ENCODE assay signal across 14 cellular contexts in genomic region chr1:55867444-55867843, GRCh38.
DNase-seq lines count a peak whose midpoint lies in the region; ATAC-seq and TF ChIP-seq lines count a peak whose summit lies in the region.
"Had no signal": no experiment of that assay in that cellular context is flagged by ENCODE, and none has a peak within 500 bp of the region (broad histone marks: within the 10 kb centered on the region; RNA-seq: fewer than 3 reads in every experiment).

No MANE protein-coding gene starts in this region.

- peaks cover 0 to 2% (median 0%) of the 10 kb centered on the region in 5 donors for H3K9me3 Mint-ChIP-seq in CD8-positive, alpha-beta memory T cell
- no peaks in the 10 kb centered on the region for H3K9me3 Mint-ChIP-seq in activated CD4-positive, alpha-beta memory T cell treated with anti-CD3 and anti-CD28 coated beads for 36 hours
- H3K9me3 Mint-ChIP-seq: CD4-positive, alpha-beta T cell; GM23338 had no signal

- 76% methylated on average over 3 of the region's 3 CpGs for WGBS in hepatocyte (ENCODE audit: low lambda C conversion rate, missing lambda C conversion rate)
- no CpG with 5 or more reads among the region's 3 CpGs for WGBS in trophoblast cell (ENCODE audit: extremely low coverage, insufficient coverage, insufficient read length)
- WGBS in transverse colon (ENCODE audit: low coverage in 1 of 2), 2 donors, result 70 to 89% methylated on average over 2 to 3 of the region's 3 CpGs
- 81 to 90% methylated on average over 3 of the region's 3 CpGs for WGBS in tibial nerve, 2 donors

- peak overlapping the region; percentile 24; the same call in 1 of the 2 replicates for H3K27ac ChIP-seq in ACC112 (ENCODE audit: low read depth, low read length)
- H3K27ac ChIP-seq in PC-3 (ENCODE audit: low read length), result peak overlapping the region; percentile 25
- H3K27ac ChIP-seq in hepatocyte, result peak overlapping the region; percentile 7
- H3K27ac ChIP-seq in trophoblast cell (ENCODE audit: low read depth, low read length), result peak overlapping the region; percentile 61
- H3K27ac ChIP-seq in CD8-positive, alpha-beta memory T cell (ENCODE audit: low read depth, low read length), result no peak overlapping the region
- no peak overlapping the region for H3K27ac ChIP-seq in transverse colon
- no peak overlapping the region for H3K27ac ChIP-seq in tibial nerve
- H3K27ac ChIP-seq: C4-2B had no signal

- no peak overlapping the region for H3K14ac ChIP-seq in trophoblast cell (ENCODE audit: low read length)

- no peak overlapping the region for H3K27ac Mint-ChIP-seq in CD8-positive, alpha-beta memory T cell
- no peak overlapping the region for H3K27ac Mint-ChIP-seq in activated CD4-positive, alpha-beta memory T cell treated with anti-CD3 and anti-CD28 coated beads for 36 hours
- H3K27ac Mint-ChIP-seq: CD4-positive, alpha-beta T cell; GM23338 had no signal

- H3K4ac ChIP-seq in trophoblast cell (ENCODE audit: low read depth, low read length), result no peak overlapping the region

- H3K9ac ChIP-seq in PC-3 (ENCODE audit: low read length), result no peak overlapping the region
- no peak overlapping the region for H3K9ac ChIP-seq in trophoblast cell (ENCODE audit: low read length)

- no peaks in the 10 kb centered on the region for H3K27me3 Mint-ChIP-seq in CD8-positive, alpha-beta memory T cell
- H3K27me3 Mint-ChIP-seq in activated CD4-positive, alpha-beta memory T cell treated with anti-CD3 and anti-CD28 coated beads for 36 hours, result peaks cover 2% of the 10 kb centered on the region
- H3K27me3 Mint-ChIP-seq: CD4-positive, alpha-beta T cell had no signal

- no TSS peak for BruUV-seq in PC-3 (replicated peaks; lab: Mats Ljungman, UMichigan)

- H3K9me2 ChIP-seq in PC-3 (replicated peaks; ENCODE audit: low read length), result no peaks in the 10 kb centered on the region
- H3K9me2 ChIP-seq in hepatocyte (replicated peaks; ENCODE audit: insufficient read depth), result no peaks in the 10 kb centered on the region

- H3K27me3 ChIP-seq in ACC112 (ENCODE audit: insufficient read depth, low read length) (no peaks in the 10 kb centered on the region), PC-3 (ENCODE audit: low read length) (no peaks in the 10 kb centered on the region), hepatocyte (no peaks in the 10 kb centered on the region), trophoblast cell (ENCODE audit: insufficient read depth, low read length) (no peaks in the 10 kb centered on the region), transverse colon (no peaks in the 10 kb centered on the region), tibial nerve (no peaks in the 10 kb centered on the region)
- H3K27me3 ChIP-seq in CD8-positive, alpha-beta memory T cell (ENCODE audit: insufficient read depth, low read length, poor library complexity, severe bottlenecking), result no peaks in the 10 kb centered on the region

- H3K36me3 ChIP-seq in ACC112 (ENCODE audit: insufficient read depth, low read length) (no peaks in the 10 kb centered on the region), PC-3 (ENCODE audit: low read depth, low read length) (no peaks in the 10 kb centered on the region), hepatocyte (replicated peaks; ENCODE audit: insufficient read depth, low read depth) (no peaks in the 10 kb centered on the region), trophoblast cell (ENCODE audit: control insufficient read depth in 1 of 2, insufficient read depth in 2 of 2, low read length in 2 of 2) (no peaks in the 10 kb centered on the region), transverse colon (no peaks in the 10 kb centered on the region), tibial nerve (no peaks in the 10 kb centered on the region)
- no peaks in the 10 kb centered on the region for H3K36me3 ChIP-seq in CD8-positive, alpha-beta memory T cell (ENCODE audit: insufficient read depth, low read length)

- H3K4me2 ChIP-seq in PC-3 (ENCODE audit: low read length), result peak overlapping the region; percentile 11; the same call in 1 of the 2 replicates
- no peak overlapping the region for H3K4me2 ChIP-seq in hepatocyte
- no peak overlapping the region for H3K4me2 ChIP-seq in trophoblast cell (ENCODE audit: low read length)
- H3K4me2 ChIP-seq: GM23338 had no signal

- H2AK5ac ChIP-seq in trophoblast cell (ENCODE audit: low read length), result no peak overlapping the region

- H2AFZ ChIP-seq in ACC112 (ENCODE audit: low read length, unreplicated experiment), result no peak overlapping the region
- no peak overlapping the region for H2AFZ ChIP-seq in PC-3 (ENCODE audit: low read length)
- no peak overlapping the region for H2AFZ ChIP-seq in hepatocyte
- no peak overlapping the region for H2AFZ ChIP-seq in trophoblast cell (ENCODE audit: insufficient read depth, low read length, poor library complexity)
- H2AFZ ChIP-seq: GM23338 had no signal

- no peak overlapping the region for H4K12ac ChIP-seq in trophoblast cell (ENCODE audit: low read depth, low read length)

- ATAC-seq in PC-3, result peak; percentile 25
- ATAC-seq: GM23338 had no signal

- no peak overlapping the region for H4K8ac ChIP-seq in trophoblast cell (ENCODE audit: low read depth, low read length)

- H3K4me1 ChIP-seq in ACC112 (ENCODE audit: control insufficient read depth, insufficient read depth, low read length, unreplicated experiment), result peaks cover 29% of the 10 kb centered on the region
- H3K4me1 ChIP-seq in PC-3 (ENCODE audit: insufficient read depth, low read length), result peaks cover 23% of the 10 kb centered on the region
- H3K4me1 ChIP-seq in hepatocyte (ENCODE audit: insufficient read depth), result peaks cover 8% of the 10 kb centered on the region
- peaks cover 0 to 8% of the 10 kb centered on the region in 2 experiments for H3K4me1 ChIP-seq in trophoblast cell (ENCODE audit: control insufficient read depth in 1 of 2, insufficient read depth in 2 of 2, low read length in 2 of 2)
- H3K4me1 ChIP-seq in CD8-positive, alpha-beta memory T cell (ENCODE audit: insufficient read depth, low read length), result no peaks in the 10 kb centered on the region
- no peaks in the 10 kb centered on the region for H3K4me1 ChIP-seq in transverse colon
- peaks cover 0 to 6% (median 0%) of the 10 kb centered on the region in 4 donors for H3K4me1 ChIP-seq in tibial nerve

- no peak overlapping the region for H3K4me3 ChIP-seq in ACC112 (ENCODE audit: low read depth, low read length)
- H3K4me3 ChIP-seq in PC-3 (ENCODE audit: low read length), result no peak overlapping the region
- H3K4me3 ChIP-seq in hepatocyte, result no peak overlapping the region
- H3K4me3 ChIP-seq in trophoblast cell (ENCODE audit: low read depth, low read length), result no peak overlapping the region
- no peak overlapping the region for H3K4me3 ChIP-seq in CD8-positive, alpha-beta memory T cell (ENCODE audit: low read length)
- no peak overlapping the region for H3K4me3 ChIP-seq in transverse colon
- no peak overlapping the region for H3K4me3 ChIP-seq in tibial nerve
- H3K4me3 ChIP-seq: GM23338 had no signal

- DNase-seq in PC-3, result peak; percentile 33
- DNase-seq in hepatocyte (ENCODE audit: low spot score), result no peak
- no peak for DNase-seq in trophoblast cell
- DNase-seq in CD8-positive, alpha-beta memory T cell, result no peak
- no peak for DNase-seq in transverse colon
- DNase-seq in tibial nerve (ENCODE audit: low spot score in 2 of 2), result no peak
- DNase-seq in activated CD4-positive, alpha-beta memory T cell treated with anti-CD3 and anti-CD28 coated beads for 36 hours, result no peak
- DNase-seq: ACHN; AML-193; CD4-positive, alpha-beta T cell; GDM1 had no signal

- TF ChIP-seq POLR2A in transverse colon (IDR thresholded peaks at IDR 0.05) (no peak), tibial nerve (IDR thresholded peaks at IDR 0.05) (no peak)

- peaks cover 19% of the 10 kb centered on the region for H3K79me1 ChIP-seq in trophoblast cell (ENCODE audit: low read length)

- no peak overlapping the region for H3K4me3 Mint-ChIP-seq in CD8-positive, alpha-beta memory T cell
- H3K4me3 Mint-ChIP-seq in activated CD4-positive, alpha-beta memory T cell treated with anti-CD3 and anti-CD28 coated beads for 36 hours, result no peak overlapping the region
- H3K4me3 Mint-ChIP-seq: CD4-positive, alpha-beta T cell; GM23338 had no signal

- H3K79me2 ChIP-seq in ACC112 (ENCODE audit: control insufficient read depth, insufficient read depth, low read length, unreplicated experiment) (no peaks in the 10 kb centered on the region), PC-3 (ENCODE audit: low read length) (no peaks in the 10 kb centered on the region), hepatocyte (no peaks in the 10 kb centered on the region), trophoblast cell (ENCODE audit: control insufficient read depth, insufficient read depth, low read length, poor library complexity) (no peaks in the 10 kb centered on the region)

- peak overlapping the region; percentile 66 for H2BK5ac ChIP-seq in trophoblast cell (ENCODE audit: low read depth, low read length, poor library complexity)

- no peaks in the 10 kb centered on the region for H3F3A ChIP-seq in PC-3 (ENCODE audit: low read length, unreplicated experiment)

- H4K20me1 ChIP-seq in PC-3 (ENCODE audit: low read length), result no peaks in the 10 kb centered on the region
- H4K20me1 ChIP-seq in hepatocyte (ENCODE audit: insufficient read depth, poor library complexity, severe bottlenecking), result no peaks in the 10 kb centered on the region

- TF ChIP-seq CTCF in PC-3 (conservative IDR thresholded peaks at IDR 0.05; ENCODE audit: low read depth, low read length) (no peak), hepatocyte (IDR thresholded peaks at IDR 0.05; ENCODE audit: poor library complexity) (no peak), transverse colon (IDR thresholded peaks at IDR 0.05) (no peak), tibial nerve (IDR thresholded peaks at IDR 0.05) (no peak)

- TF ChIP-seq EP300 in transverse colon (IDR thresholded peaks at IDR 0.05; ENCODE audit: low read depth) (no peak), tibial nerve (IDR thresholded peaks at IDR 0.05) (no peak)

- H3K9me3 ChIP-seq in PC-3 (ENCODE audit: low read length), result no peaks in the 10 kb centered on the region
- no peaks in the 10 kb centered on the region for H3K9me3 ChIP-seq in hepatocyte (ENCODE audit: low read depth)
- no peaks in the 10 kb centered on the region for H3K9me3 ChIP-seq in trophoblast cell (ENCODE audit: insufficient read depth, low read depth, low read length)
- H3K9me3 ChIP-seq in CD8-positive, alpha-beta memory T cell (ENCODE audit: low read length), result no peaks in the 10 kb centered on the region
- no peaks in the 10 kb centered on the region for H3K9me3 ChIP-seq in transverse colon
- no peaks in the 10 kb centered on the region for H3K9me3 ChIP-seq in tibial nerve

- intact Hi-C loops in PC-3 (cut with micrococcal nuclease) (loop anchor here (10.0 kb wide), 1 partner anchor 363 kb away; no protein-coding TSS in a partner anchor), transverse colon (cut with DNase I; ENCODE audit: low total_unique reads) (no loop called here)
- intact Hi-C loops in activated CD4-positive, alpha-beta memory T cell treated with anti-CD3 and anti-CD28 coated beads for 36 hours (cut with micrococcal nuclease), result no loop called here

- no peak overlapping the region for H4K91ac ChIP-seq in trophoblast cell (ENCODE audit: low read depth, low read length)

- in situ Hi-C loops in transverse colon (cut with MboI; ENCODE audit: low pct_ligation_motif_present in 1 of 4, low pct_unique_long_range_greater_than_20kb in 1 of 4, low sequenced_read_pairs in 3 of 4), result no loop called here

- CTCF ChIA-PET in PC-3 (lab: Charles Lee), result interaction anchor here (0.6 to 0.8 kb wide), 2 partner anchors 604 to 711 kb away, joined by 3 read pairs; no protein-coding TSS in a partner anchor
- CTCF ChIA-PET in CD8-positive, alpha-beta memory T cell (lab: Charles Lee), result no interaction called here
- CTCF ChIA-PET in activated CD4-positive, alpha-beta memory T cell treated with anti-CD3 and anti-CD28 coated beads for 36 hours (lab: Charles Lee), result interaction anchor here (1.0 kb wide), 1 partner anchor 492 kb away, joined by 3 read pairs; no protein-coding TSS in a partner anchor

- no peaks in the 10 kb centered on the region for H3K4me1 Mint-ChIP-seq in CD8-positive, alpha-beta memory T cell
- H3K4me1 Mint-ChIP-seq in activated CD4-positive, alpha-beta memory T cell treated with anti-CD3 and anti-CD28 coated beads for 36 hours (ENCODE audit: low read depth), result no peaks in the 10 kb centered on the region

- H2BK12ac ChIP-seq in trophoblast cell (ENCODE audit: low read length), result no peak overlapping the region

- H3K23ac ChIP-seq in trophoblast cell (ENCODE audit: low read length), result no peak overlapping the region

- H3K36me3 Mint-ChIP-seq in CD8-positive, alpha-beta memory T cell, result no peaks in the 10 kb centered on the region
- no peaks in the 10 kb centered on the region for H3K36me3 Mint-ChIP-seq in activated CD4-positive, alpha-beta memory T cell treated with anti-CD3 and anti-CD28 coated beads for 36 hours

- POLR2A ChIA-PET in PC-3 (lab: Charles Lee; ENCODE audit: unreplicated experiment), result interaction anchor here (0.7 kb wide), 1 partner anchor 516 kb away, joined by 4 read pairs; no protein-coding TSS in a partner anchor
- POLR2A ChIA-PET in CD8-positive, alpha-beta memory T cell (lab: Charles Lee), result no interaction called here
- POLR2A ChIA-PET in activated CD4-positive, alpha-beta memory T cell treated with anti-CD3 and anti-CD28 coated beads for 36 hours (lab: Charles Lee), result no interaction called here

- no peak overlapping the region for H2BK120ac ChIP-seq in trophoblast cell (ENCODE audit: insufficient read depth, low read length, poor library complexity)

- H3K18ac ChIP-seq in trophoblast cell (ENCODE audit: low read length), result no peak overlapping the region

Comparison
In these comparisons a context has a peak if more than half of its experiments do, and no peak if none do; other contexts are left out.
1. H3K27ac ChIP-seq: peak in ACC112 (single experiment), PC-3 (single experiment), hepatocyte (single experiment) and trophoblast cell (single experiment); none in CD8-positive, alpha-beta memory T cell (single experiment), transverse colon (0 of 4) and tibial nerve (0 of 4).